In genomic region chr4:14892563-14892962, GRCh38 we compare ENCODE assay signal across 23 cellular contexts.
"Had no signal": no experiment of that assay in that cellular context is flagged by ENCODE, and none has a peak within 500 bp of the region (broad histone marks: within the 10 kb centered on the region; RNA-seq: fewer than 3 reads in every experiment).

No MANE protein-coding gene starts in this region.

- H3K27ac ChIP-seq: colonic mucosa, gastrocnemius medialis, heart right ventricle, left ventricle myocardium inferior, lower lobe of right lung had no signal

- H3K36me3 ChIP-seq: colonic mucosa, esophagus squamous epithelium, gastrocnemius medialis, heart right ventricle, left ventricle myocardium inferior, lower lobe of right lung had no signal

- DNase-seq: colonic mucosa; cortex of kidney; effector CD8-positive, alpha-beta T cell; effector memory CD8-positive, alpha-beta T cell; endodermal cell; erythroblast; esophagus squamous epithelium; foreskin fibroblast; foreskin melanocyte; gastrocnemius medialis; glutamatergic neuron; head of caudate nucleus; heart right ventricle; hippocampal formation; left cardiac atrium; left ventricle myocardium inferior; lower lobe of right lung; mesenchymal stem cell; mucosa of descending colon had no signal

- H3K4me1 ChIP-seq: colonic mucosa, gastrocnemius medialis, heart right ventricle, left ventricle myocardium inferior had no signal

- FAIRE-seq: endometrium, islet of Langerhans, keratinocyte had no signal

- H3K27me3 ChIP-seq: colonic mucosa, esophagus squamous epithelium, gastrocnemius medialis, heart right ventricle had no signal

- H3K9me3 ChIP-seq: colonic mucosa, esophagus squamous epithelium, gastrocnemius medialis, heart right ventricle, left ventricle myocardium inferior, lower lobe of right lung, mucosa of descending colon had no signal

- ATAC-seq: effector memory CD8-positive, alpha-beta T cell; esophagus mucosa; gastrocnemius medialis; heart right ventricle; left cardiac atrium; lower lobe of right lung; mucosa of descending colon had no signal

- H3K4me3 ChIP-seq: colonic mucosa, esophagus squamous epithelium, gastrocnemius medialis, heart right ventricle, left ventricle myocardium inferior, lower lobe of right lung, mucosa of descending colon had no signal
